ENCODE assay signal across 26 cellular contexts in genomic region chr2:235271936-235272335, GRCh38.
"Had no signal": no experiment of that assay in that cellular context is flagged by ENCODE, and none has a peak within 500 bp of the region (broad histone marks: within the 10 kb centered on the region; RNA-seq: fewer than 3 reads in every experiment).

No MANE protein-coding gene starts in this region.

- FAIRE-seq: colon, keratinocyte, pancreas had no signal

- H3K4me3 ChIP-seq: esophagus muscularis mucosa, left ventricle myocardium inferior, lower lobe of right lung, pancreas, prostate gland, spleen, testis, tibial nerve, upper lobe of right lung, vagina had no signal

- H3K4me1 Mint-ChIP-seq: memory B cell had no signal

- H3K27me3 ChIP-seq: pancreas, testis, tibial nerve, upper lobe of right lung, vagina had no signal

- DNase-seq: foreskin keratinocyte; immature natural killer cell; left cardiac atrium; left ventricle myocardium inferior; lower lobe of right lung; natural killer cell; occipital lobe; pancreas; spleen; stimulated activated CD4-positive, alpha-beta T cell treated with anti-CD3 and anti-CD28 coated beads, Interleukin-15, amount 100 ng/mL, for 24 hours; stimulated activated CD4-positive, alpha-beta T cell treated with anti-CD3 and anti-CD28 coated beads, Interleukin-2, amount 100 ng/mL, for 24 hours; stimulated activated CD4-positive, alpha-beta T cell treated with anti-CD3 and anti-CD28 coated beads, Interleukin-4, amount 100 ng/mL, for 4 hours; stimulated activated naive B cell treated with anti-CD40 and anti-IgM and Interleukin-4, amounts not matched to agents 10 μg/mL and 1 μg/mL and 100 μg/mL, for 72 hours; stimulated activated naive CD8-positive, alpha-beta T cell treated with anti-CD3 and anti-CD28 coated beads, Interleukin-15, amount 100 ng/mL, for 72 hours; testis; upper lobe of right lung had no signal

- H3K36me3 ChIP-seq: esophagus muscularis mucosa, left ventricle myocardium inferior, lower lobe of right lung, pancreas, prostate gland, spleen, tibial nerve, upper lobe of right lung, vagina had no signal

- H3K9me3 Mint-ChIP-seq: stimulated activated naive B cell treated with anti-CD40 and anti-IgM and Interleukin-4, amounts not matched to agents 10 μg/mL and 1 μg/mL and 100 μg/mL, for 72 hours had no signal

- H3K27ac Mint-ChIP-seq: dendritic cell treated with granulocyte-macrophage colony-stimulating factor and Interleukin-4, amounts not matched to agents 40 ng/mL and 50 ng/mL, for 4 days; memory B cell; mesothelial cell of epicardium; natural killer cell; stimulated activated naive B cell treated with anti-CD40 and anti-IgM and Interleukin-4, amounts not matched to agents 10 μg/mL and 1 μg/mL and 100 μg/mL, for 72 hours; stimulated activated naive CD8-positive, alpha-beta T cell treated with anti-CD3 and anti-CD28 coated beads, Interleukin-15, amount 100 ng/mL, for 72 hours had no signal

- H3K36me3 Mint-ChIP-seq: memory B cell; natural killer cell; stimulated activated naive B cell treated with anti-CD40 and anti-IgM and Interleukin-4, amounts not matched to agents 10 μg/mL and 1 μg/mL and 100 μg/mL, for 72 hours had no signal

- H3K4me3 Mint-ChIP-seq: dendritic cell treated with granulocyte-macrophage colony-stimulating factor and Interleukin-4, amounts not matched to agents 40 ng/mL and 50 ng/mL, for 4 days; immature natural killer cell; memory B cell; mesothelial cell of epicardium; natural killer cell; stimulated activated naive B cell treated with anti-CD40 and anti-IgM and Interleukin-4, amounts not matched to agents 10 μg/mL and 1 μg/mL and 100 μg/mL, for 72 hours; stimulated activated naive CD8-positive, alpha-beta T cell treated with anti-CD3 and anti-CD28 coated beads, Interleukin-15, amount 100 ng/mL, for 72 hours had no signal

- H3K27ac ChIP-seq: esophagus muscularis mucosa, foreskin keratinocyte, left ventricle myocardium inferior, lower lobe of right lung, pancreas, prostate gland, spleen, testis, tibial nerve, upper lobe of right lung, vagina had no signal

- ATAC-seq: foreskin keratinocyte; left cardiac atrium; lower lobe of right lung; pancreas; sciatic nerve; stimulated activated naive B cell treated with anti-CD40 and anti-IgM and Interleukin-4, amounts not matched to agents 10 μg/mL and 1 μg/mL and 100 μg/mL, for 72 hours; stimulated activated naive CD8-positive, alpha-beta T cell treated with anti-CD3 and anti-CD28 coated beads, Interleukin-15, amount 100 ng/mL, for 72 hours; upper lobe of right lung had no signal

- H3K9me3 ChIP-seq: lower lobe of right lung, pancreas, prostate gland, spleen, testis, tibial nerve, upper lobe of right lung, vagina had no signal

- H3K4me1 ChIP-seq: esophagus muscularis mucosa, foreskin keratinocyte, left ventricle myocardium inferior, lower lobe of right lung, pancreas, prostate gland, testis, vagina had no signal
